1 cellular context compared by ENCODE assay signal in the genomic region with DNA sequence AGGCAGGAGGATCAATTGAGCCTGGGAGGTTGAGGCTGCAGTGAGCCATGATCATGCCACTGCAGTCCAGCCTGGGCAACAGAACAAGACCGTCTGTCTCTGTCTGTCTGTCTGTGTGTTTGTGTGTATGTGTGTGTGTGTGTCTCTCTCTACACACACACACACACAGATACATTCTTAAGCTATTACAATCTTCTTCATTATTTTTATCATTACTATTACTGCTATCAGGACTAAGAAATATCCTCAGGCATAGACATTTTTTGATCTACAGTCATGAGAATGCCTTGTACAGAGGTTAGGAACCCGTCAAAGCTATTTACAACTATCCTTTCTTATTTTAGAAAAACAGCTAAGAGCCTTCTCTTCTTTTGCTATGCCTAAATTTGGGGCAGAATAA.
TF ChIP-seq lines count a peak whose summit lies in the region.

No MANE protein-coding gene starts in this region.

TF ChIP-seq in IMR-90, 13 proteins besides CTCF, POLR2A, EP300 and RAD21 (continued from another document):
- TF ChIP-seq, protein P1, sequence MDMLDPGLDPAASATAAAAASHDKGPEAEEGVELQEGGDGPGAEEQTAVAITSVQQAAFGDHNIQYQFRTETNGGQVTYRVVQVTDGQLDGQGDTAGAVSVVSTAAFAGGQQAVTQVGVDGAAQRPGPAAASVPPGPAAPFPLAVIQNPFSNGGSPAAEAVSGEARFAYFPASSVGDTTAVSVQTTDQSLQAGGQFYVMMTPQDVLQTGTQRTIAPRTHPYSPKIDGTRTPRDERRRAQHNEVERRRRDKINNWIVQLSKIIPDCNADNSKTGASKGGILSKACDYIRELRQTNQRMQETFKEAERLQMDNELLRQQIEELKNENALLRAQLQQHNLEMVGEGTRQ (IDR thresholded peaks at IDR 0.05; ENCODE audit: low read depth, low read length) = no peak
- TF ChIP-seq RFX5 (IDR thresholded peaks at IDR 0.05; ENCODE audit: low read depth, low read length) (no peak), MAZ (IDR thresholded peaks at IDR 0.05; ENCODE audit: borderline replicate concordance, low read depth, low read length) (no peak), MAFK (IDR thresholded peaks at IDR 0.05; ENCODE audit: low read depth, low read length) (no peak), CHD1 (IDR thresholded peaks at IDR 0.05; ENCODE audit: low read depth, low read length) (no peak)
